Comparison of ENCODE assay signal across 18 cellular contexts in the genomic region with DNA sequence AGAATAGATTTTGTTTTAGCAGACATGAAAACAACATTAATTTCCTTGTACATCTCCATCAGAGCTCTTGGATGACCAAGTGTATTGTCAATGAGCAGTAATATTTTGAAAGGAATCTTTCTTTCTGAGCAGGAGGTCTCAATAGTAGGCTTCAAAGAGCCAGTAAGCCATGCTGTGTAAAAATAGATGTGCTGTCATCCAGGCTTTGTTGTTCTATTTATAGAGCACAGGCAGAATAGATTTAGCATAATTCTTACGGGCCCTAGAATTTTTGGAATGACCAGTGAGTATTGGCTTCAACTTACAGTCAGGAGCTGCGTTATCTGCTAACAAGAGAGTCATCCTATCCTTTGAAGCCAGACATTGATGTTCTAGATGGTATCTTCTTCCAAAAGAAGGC. TPM values are rescaled to one million over a fixed set of nuclear protein-coding genes. Genes with fewer than 3 reads are reported as not detected.
DNase-seq lines count a peak whose midpoint lies in the region; ATAC-seq and TF ChIP-seq lines count a peak whose summit lies in the region.
"Had no signal": no experiment of that assay in that cellular context is flagged by ENCODE, and none has a peak within 500 bp of the region (broad histone marks: within the 10 kb centered on the region; RNA-seq: fewer than 3 reads in every experiment).

No MANE protein-coding gene starts in this region.

- intact Hi-C loops in Right ventricle myocardium inferior (cut with DNase I) (no loop called here), cardiac septum (cut with DNase I) (no loop called here), heart left ventricle (cut with DNase I) (no loop called here)

- TF ChIP-seq CTCF in heart left ventricle (IDR thresholded peaks at IDR 0.05) = no peak
- no peak for TF ChIP-seq CTCF in omental fat pad (IDR thresholded peaks at IDR 0.05)

- peaks cover 0 to 10% (median 0%) of the 10 kb centered on the region in 12 donors for H3K9me3 ChIP-seq in heart left ventricle

- H3K36me3 ChIP-seq in heart left ventricle = peaks cover 0 to 45% (median 29%) of the 10 kb centered on the region in 9 donors

- no peak for TF ChIP-seq POLR2A in heart left ventricle (IDR thresholded peaks at IDR 0.05)

- no peaks in the 10 kb centered on the region for H3K27me3 ChIP-seq in heart left ventricle

- ATAC-seq in Right ventricle myocardium inferior (peak; percentile 54), heart left ventricle (peak; percentile 69 to 86 (median 72)), omental fat pad (ENCODE audit: low FRiP score) (no peak), HG03025 (IDR thresholded peaks at IDR 0.05; ENCODE audit: low FRiP score, unreplicated experiment) (no peak)
- ATAC-seq: CD8-positive, alpha-beta T cell; GM12878; HCT116 had no signal

- H3K4me3 ChIP-seq in heart left ventricle = peak overlapping the region in 1 of 12 donors; percentile 2
- H3K4me3 ChIP-seq: GM12878, GM23248 had no signal

- peak overlapping the region in 11 of 12 donors; percentile 12 to 80 (median 53) for H3K27ac ChIP-seq in heart left ventricle
- H3K27ac ChIP-seq: GM23248 had no signal

- DNase-seq in Right ventricle myocardium inferior (ENCODE audit: missing footprints) = no peak
- no peak for DNase-seq in cardiac septum (ENCODE audit: low spot score)
- peak in 1 of 5 donors; percentile 12 for DNase-seq in heart left ventricle
- DNase-seq in myocyte (ENCODE audit: low read depth) = peak; percentile 80
- DNase-seq in iPS-NIHi7 (ENCODE audit: extremely low spot score) = no peak
- no peak for DNase-seq in omental fat pad (ENCODE audit: low spot score)
- no peak for DNase-seq in NCI-H526 (lab: John Stamatoyannopoulos, UW)
- DNase-seq: 8988T; CD8-positive, alpha-beta T cell; DMS79 treated with DMSO at 0.1 percent for 48 hours; GDM1; GM23248; NCI-H1417; NCI-H187 treated with DMSO at 0.1 percent for 48 hours; OCI-M1 had no signal

- peaks cover 0 to 18% (median 11%) of the 10 kb centered on the region in 12 donors for H3K4me1 ChIP-seq in heart left ventricle

- 0 to 17% (median 13%) methylated on average over 2 of the region's 2 CpGs for WGBS in heart left ventricle, 4 donors

RNA-seq across cellular contexts. Expression of a gene that starts 19.0 kb away (rescaled TPM):
- total RNA-seq in Right ventricle myocardium inferior (5.2 TPM), cardiac septum (7.3 TPM), heart left ventricle (10 to 100 TPM in 1 of 9 donors, 1 to 10 TPM in 8; 5.5 to 10.0 (median 6.8) TPM), myocyte (23.9 and 24.9 TPM in 2 replicates), omental fat pad (10 to 100 TPM in 3 of 4 donors, 1 to 10 TPM in 1; 9.4 to 20.5 (median 15.7) TPM)
- polyA plus RNA-seq in heart left ventricle = 1 to 10 TPM; 4.9 to 6.2 TPM
- 14.5 TPM for polyA plus RNA-seq in myocyte (2012)

Comparison
In these comparisons a context has a peak if more than half of its experiments do, and no peak if none do; other contexts are left out.
1. ATAC-seq: peak in Right ventricle myocardium inferior (single experiment) and heart left ventricle (4 of 4); none in omental fat pad (single experiment) and HG03025 (single experiment).